In genomic region chr12:108097160-108097911, GRCh38 we compare ENCODE assay signal across 26 cellular contexts. TPM values are rescaled to one million over a fixed set of nuclear protein-coding genes. Genes with fewer than 3 reads are reported as not detected.
"Had no signal": no experiment of that assay in that cellular context is flagged by ENCODE, and none has a peak within 500 bp of the region (broad histone marks: within the 10 kb centered on the region; RNA-seq: fewer than 3 reads in every experiment).

No MANE protein-coding gene starts in this region.

- H3K36me3 ChIP-seq: MG63, SJSA1 had no signal

- ATAC-seq: activated T-helper 17 cell treated with anti-CD3 and anti-CD28 coated beads, Interleukin-2, amount 50 U/mL, for 72 hours; Panc1 had no signal

- H3K27me3 ChIP-seq: MG63, SJSA1 had no signal

- H3K9me3 ChIP-seq: MG63, SJSA1 had no signal

- H3K4me3 ChIP-seq: MG63, SJSA1 had no signal

- DNase-seq: activated CD4-positive, alpha-beta memory T cell treated with anti-CD3 and anti-CD28 coated beads, Interleukin-2, amount 10 ng/mL, durations not matched to agents 7 days and 5 days; activated CD4-positive, alpha-beta T cell treated with anti-CD3 and anti-CD28 coated beads, Interleukin-2, amount 50 U/mL, for 1 hour; activated CD4-positive, CD25-positive, alpha-beta regulatory T cell; activated gamma-delta T cell; activated naive CD4-positive, alpha-beta T cell treated with anti-CD3 and anti-CD28 coated beads for 36 hours; activated T-cell treated with anti-CD3 and anti-CD28 coated beads for 4 hours; activated T-cell treated with anti-CD3 and anti-CD28 coated beads, Interleukin-2, amount 50 U/mL, for 48 hours; amygdala; caudate nucleus; IMR-90; KG1; MG63; NCI-H1105 treated with DMSO at 0.1 percent for 48 hours; NCI-H1436 treated with DMSO at 0.1 percent for 48 hours; NCI-H187; NCI-H2081; NCI-H510A treated with DMSO at 0.1 percent for 48 hours; NCI-H69; NK-92 treated with Interleukin-12 subunit alpha and Interleukin-12 subunit beta, amount 100 ng/mL, for 24 hours; OCI-M1; RPMI8226; SHP77 had no signal

- H3K4me1 ChIP-seq: SJSA1 had no signal

- H3K27ac ChIP-seq: SJSA1 had no signal

RNA-seq across cellular contexts. Expression of gene WSCD2, which starts 31.8 kb away (rescaled TPM):
- total RNA-seq: activated CD4-positive, alpha-beta memory T cell treated with anti-CD3 and anti-CD28 coated beads, Interleukin-2, amount 10 ng/mL, durations not matched to agents 7 days and 5 days; activated CD8-positive, alpha-beta memory T cell treated with anti-CD3 and anti-CD28 coated beads for 36 hours; activated naive CD4-positive, alpha-beta T cell treated with anti-CD3 and anti-CD28 coated beads for 36 hours; activated T-helper 17 cell treated with anti-CD3 and anti-CD28 coated beads, Interleukin-2, amount 50 U/mL, for 72 hours; IMR-90; SJSA1 had no signal
- polyA plus RNA-seq: IMR-90 had no signal
